Comparison of ENCODE assay signal across 1 cellular context in genomic region chr6:129680633-129681032, GRCh38.
TF ChIP-seq lines count a peak whose summit lies in the region.

No MANE protein-coding gene starts in this region.

TF ChIP-seq in endothelial cell of umbilical vein, 7 proteins besides CTCF, POLR2A, EP300 and RAD21:
- TF ChIP-seq POLR2AphosphoS5 (IDR thresholded peaks at IDR 0.05; ENCODE audit: insufficient read depth, low read depth, low read length) (no peak), MAX (IDR thresholded peaks at IDR 0.05; ENCODE audit: insufficient read depth, insufficient read length) (no peak), GATA2 (IDR thresholded peaks at IDR 0.05; ENCODE audit: insufficient read depth, insufficient read length, low read depth, low read length) (no peak)
